In the genomic region with DNA sequence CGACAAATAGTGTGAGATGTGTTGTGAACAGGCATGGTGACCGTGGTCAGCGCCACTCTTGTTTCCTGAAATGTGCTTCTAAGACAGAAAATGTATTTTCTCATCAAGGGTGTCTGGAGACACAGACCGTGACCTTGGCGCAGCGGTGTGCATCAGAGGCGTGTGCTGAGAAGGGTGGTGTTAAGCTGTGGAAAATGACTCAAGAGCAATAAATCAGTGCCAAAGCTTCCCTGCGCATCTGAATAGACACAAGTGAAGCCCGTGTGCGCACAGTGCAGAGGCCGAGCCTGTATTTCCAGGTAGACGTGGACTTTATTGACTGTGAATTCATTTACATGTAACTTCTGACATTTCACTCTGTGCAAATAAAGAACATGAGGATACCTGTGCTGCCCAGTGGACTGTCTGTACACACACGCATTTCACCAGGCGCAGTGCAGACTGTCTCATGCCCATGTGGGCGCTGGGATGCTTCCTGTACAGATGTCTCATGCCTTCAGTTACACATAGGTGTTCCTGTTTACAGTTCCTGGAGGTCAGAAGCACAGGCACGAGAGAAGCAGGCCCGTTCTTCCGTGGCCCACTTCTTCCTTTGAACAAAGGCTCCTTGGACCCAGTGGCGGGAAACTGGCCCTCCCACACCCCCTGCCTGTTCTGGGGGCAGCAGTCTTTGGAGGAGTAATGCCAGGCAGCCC, we compare ENCODE assay signal across 21 cellular contexts. TPM values are rescaled to one million over a fixed set of nuclear protein-coding genes. Genes with fewer than 3 reads are reported as not detected.
DNase-seq lines count a peak whose midpoint lies in the region; FAIRE-seq lines count a peak whose summit lies in the region.
"Had no signal": no experiment of that assay in that cellular context is flagged by ENCODE, and none has a peak within 500 bp of the region (broad histone marks: within the 10 kb centered on the region; RNA-seq: fewer than 3 reads in every experiment).

No MANE protein-coding gene starts in this region.

- no peaks in the 10 kb centered on the region for H3K9me3 Mint-ChIP-seq in activated naive CD4-positive, alpha-beta T cell treated with anti-CD3 and anti-CD28 coated beads for 36 hours

- peak overlapping the region; percentile 2 for H3K27ac ChIP-seq in thymus (ENCODE audit: low read depth)
- H3K27ac ChIP-seq: colonic mucosa, heart left ventricle had no signal

- H3K4me3 ChIP-seq in thymus (ENCODE audit: low read length), result no peak overlapping the region
- H3K4me3 ChIP-seq: colonic mucosa, HAP-1, heart left ventricle had no signal

- no peak overlapping the region for H3K27ac Mint-ChIP-seq in activated naive CD4-positive, alpha-beta T cell treated with anti-CD3 and anti-CD28 coated beads for 36 hours

- H3K36me3 ChIP-seq in thymus (ENCODE audit: control insufficient read depth, insufficient read depth), result peaks cover 49% of the 10 kb centered on the region

- 56% methylated on average over 19 of the region's 19 CpGs for WGBS in thymus

- peaks cover 19% of the 10 kb centered on the region for H3K4me1 ChIP-seq in thymus (ENCODE audit: control insufficient read depth, insufficient read depth, low read length)
- H3K4me1 ChIP-seq: colonic mucosa, HAP-1, heart left ventricle had no signal

- CTCF ChIA-PET in activated naive CD4-positive, alpha-beta T cell treated with anti-CD3 and anti-CD28 coated beads for 36 hours (lab: Charles Lee), result no interaction called here

- no peaks in the 10 kb centered on the region for H3K9me3 ChIP-seq in thymus (ENCODE audit: control insufficient read depth)
- H3K9me3 ChIP-seq: colonic mucosa, HAP-1, heart left ventricle had no signal

- H3K4me3 Mint-ChIP-seq in activated naive CD4-positive, alpha-beta T cell treated with anti-CD3 and anti-CD28 coated beads for 36 hours, result no peak overlapping the region

- peaks cover 26% of the 10 kb centered on the region for H3K4me1 Mint-ChIP-seq in activated naive CD4-positive, alpha-beta T cell treated with anti-CD3 and anti-CD28 coated beads for 36 hours (ENCODE audit: low read depth)
- H3K4me1 Mint-ChIP-seq: IgD-negative memory B cell had no signal

- H3K27me3 ChIP-seq in thymus (ENCODE audit: control insufficient read depth, insufficient read depth), result no peaks in the 10 kb centered on the region
- H3K27me3 ChIP-seq: colonic mucosa, heart left ventricle had no signal

- no peak for FAIRE-seq in RCC 7860 (lab: Jason Lieb, UNC)
- FAIRE-seq: urothelium cell line had no signal

- peaks cover 39% of the 10 kb centered on the region for H3K36me3 Mint-ChIP-seq in activated naive CD4-positive, alpha-beta T cell treated with anti-CD3 and anti-CD28 coated beads for 36 hours (ENCODE audit: low read depth)

- no peaks in the 10 kb centered on the region for H3K27me3 Mint-ChIP-seq in activated naive CD4-positive, alpha-beta T cell treated with anti-CD3 and anti-CD28 coated beads for 36 hours (ENCODE audit: low read depth)
- H3K27me3 Mint-ChIP-seq: IgD-negative memory B cell had no signal

- DNase-seq in activated naive CD4-positive, alpha-beta T cell treated with anti-CD3 and anti-CD28 coated beads for 36 hours, result peak; percentile 35
- no peak for DNase-seq in activated naive CD4-positive, alpha-beta T cell (lab: John Stamatoyannopoulos, UW)
- DNase-seq in NCI-H82 (lab: John Stamatoyannopoulos, UW) (peak; percentile 72), dermis blood vessel endothelial cell (peak; percentile 47), RCC 7860 (ENCODE audit: low spot score) (no peak), OCI-M2 (lab: John Stamatoyannopoulos, UW; ENCODE audit: unreplicated experiment) (no peak), SK-N-DZ (ENCODE audit: low spot score) (no peak)
- DNase-seq: activated CD8-positive, alpha-beta memory T cell treated with anti-CD3 and anti-CD28 coated beads, Interleukin-2, amount 50 U/mL, for 4 hours; anterior cingulate cortex; colonic mucosa; DMS79 treated with DMSO at 0.1 percent for 48 hours; erythroblast; NCI-H1092 treated with DMSO at 0.1 percent for 48 hours; NCI-H446; right cardiac atrium; stimulated activated CD4-positive, alpha-beta T cell treated with anti-CD3 and anti-CD28 coated beads, Interleukin-1b, Interleukin-23, amount 100 ng/mL, for 48 hours had no signal

- intact Hi-C loops in activated naive CD4-positive, alpha-beta T cell treated with anti-CD3 and anti-CD28 coated beads for 36 hours (cut with micrococcal nuclease), result no loop called here

RNA-seq across cellular contexts. Expression of gene NSG1, which starts 31.9 kb away (rescaled TPM):
- total RNA-seq in activated naive CD4-positive, alpha-beta T cell treated with anti-CD3 and anti-CD28 coated beads for 36 hours, result 1 to 10 TPM; 1.9 to 2.1 TPM
- not detected in 2 replicates for total RNA-seq in dermis blood vessel endothelial cell
- 7.6 TPM for polyA plus RNA-seq in thymus
- 64.8 and 69.7 TPM in 2 replicates for polyA plus RNA-seq in SK-N-DZ (2014; cell fraction: cytosol; rRNA removed)
- 33.7 and 37.8 TPM in 2 replicates for polyA plus RNA-seq in SK-N-DZ (2014; cell fraction: nucleus; rRNA removed)

Comparison
In these comparisons a context has a peak if more than half of its experiments do, and no peak if none do; other contexts are left out.
1. DNase-seq: peak in activated naive CD4-positive, alpha-beta T cell treated with anti-CD3 and anti-CD28 coated beads for 36 hours (single experiment), NCI-H82 (single experiment) and dermis blood vessel endothelial cell (single experiment); none in activated naive CD4-positive, alpha-beta T cell (0 of 4), RCC 7860 (single experiment), OCI-M2 (single experiment) and SK-N-DZ (single experiment).